6 cellular contexts compared by ENCODE assay signal in genomic region chr17:50534222-50534978, GRCh38. TPM values are rescaled to one million over a fixed set of nuclear protein-coding genes. Genes with fewer than 3 reads are reported as not detected.
DNase-seq lines count a peak whose midpoint lies in the region; ATAC-seq and TF ChIP-seq lines count a peak whose summit lies in the region.

No MANE protein-coding gene starts in this region.

- H3K27ac ChIP-seq in IMR-90 (ENCODE audit: insufficient read depth, low read length) (no peak overlapping the region), breast epithelium (peak overlapping the region; percentile 78 to 89), parathyroid adenoma (peak overlapping the region; percentile 97), WERI-Rb-1 (no peak overlapping the region)

- peak overlapping the region; percentile 79 for H2AK9ac ChIP-seq in IMR-90 (replicated peaks; ENCODE audit: low read depth, low read length, poor library complexity)

- no peaks in the 10 kb centered on the region for H3K79me1 ChIP-seq in IMR-90 (ENCODE audit: low read depth in 1 of 2, low read length in 2 of 2)

- POLR2A ChIA-PET in IMR-90 (lab: Charles Lee; ENCODE audit: unreplicated experiment) = no interaction called here

- TF ChIP-seq POLR2A in IMR-90 (IDR thresholded peaks at IDR 0.05; ENCODE audit: low read depth, low read length) = no peak
- TF ChIP-seq POLR2A in breast epithelium (IDR thresholded peaks at IDR 0.05) = no peak

- H3K36me3 ChIP-seq in IMR-90 (ENCODE audit: control insufficient read depth, insufficient read depth, low read length) (no peaks in the 10 kb centered on the region), breast epithelium (no peaks in the 10 kb centered on the region), parathyroid adenoma (ENCODE audit: control insufficient read depth, insufficient read depth, low read length) (no peaks in the 10 kb centered on the region), BE2C (no peaks in the 10 kb centered on the region), WERI-Rb-1 (no peaks in the 10 kb centered on the region)

- no peak overlapping the region for H2BK15ac ChIP-seq in IMR-90 (ENCODE audit: low read depth, low read length)

- TF ChIP-seq RAD21 in IMR-90 (IDR thresholded peaks at IDR 0.05; ENCODE audit: low read length) = no peak

- H3K18ac ChIP-seq in IMR-90 (ENCODE audit: low read depth, low read length) = no peak overlapping the region

- DNase-seq in IMR-90 (no peak), breast epithelium (ENCODE audit: low spot score in 2 of 2) (peak in 1 of 2 donors; percentile 73), BE2C (no peak), SW 1271 (lab: John Stamatoyannopoulos, UW) (no peak), WERI-Rb-1 (no peak)

- no peaks in the 10 kb centered on the region for H3K9me1 ChIP-seq in IMR-90 (ENCODE audit: insufficient read depth, low read length)

- no peak overlapping the region for H4K91ac ChIP-seq in IMR-90 (ENCODE audit: insufficient read depth, low read depth, low read length)

- intact Hi-C loops in IMR-90 (cut with micrococcal nuclease) (no loop called here), breast epithelium (cut with DNase I; ENCODE audit: low total_unique reads) (no loop called here)

- in situ Hi-C loops in IMR-90 (cut with MboI; ENCODE audit: low sequenced_read_pairs) = no loop called here

- H2AK5ac ChIP-seq in IMR-90 (ENCODE audit: low read depth, low read length) = no peak overlapping the region

- H3K79me2 ChIP-seq in parathyroid adenoma = peaks cover 35% of the 10 kb centered on the region

- no peak overlapping the region for H2BK120ac ChIP-seq in IMR-90 (ENCODE audit: low read depth, low read length)

- H3K4me2 ChIP-seq in IMR-90 (ENCODE audit: low read depth, low read length) (no peak overlapping the region), parathyroid adenoma (ENCODE audit: low read length) (peak overlapping the region; percentile 92)

- H3K27me3 ChIP-seq in IMR-90 (ENCODE audit: control insufficient read depth, insufficient read depth, low read length) (peaks cover 42% of the 10 kb centered on the region), breast epithelium (peaks cover 0 to 4% of the 10 kb centered on the region in 2 donors), parathyroid adenoma (ENCODE audit: control insufficient read depth, insufficient read depth, low read length) (no peaks in the 10 kb centered on the region), BE2C (peaks cover 6% of the 10 kb centered on the region), WERI-Rb-1 (ENCODE audit: insufficient read depth, low read depth, severe bottlenecking) (no peaks in the 10 kb centered on the region)

- WGBS in IMR-90 (ENCODE audit: extremely low coverage in 2 of 2, insufficient read length in 1 of 2), 2 experiments = 74% methylated on average over 6 of the region's 24 CpGs; no CpG with 5 or more reads in 1 of the 2 experiments

- no peak overlapping the region for H2BK5ac ChIP-seq in IMR-90 (ENCODE audit: low read depth, low read length, poor library complexity, severe bottlenecking)

- H4K5ac ChIP-seq in IMR-90 (ENCODE audit: low read depth, low read length) = no peak overlapping the region

- H3K9me3 ChIP-seq in IMR-90 (ENCODE audit: control insufficient read depth, insufficient read depth, low read length) = no peaks in the 10 kb centered on the region
- H3K9me3 ChIP-seq in breast epithelium = no peaks in the 10 kb centered on the region
- no peaks in the 10 kb centered on the region for H3K9me3 ChIP-seq in parathyroid adenoma (ENCODE audit: control insufficient read depth, low read length)
- H3K9me3 ChIP-seq in BE2C = no peaks in the 10 kb centered on the region
- H3K9me3 ChIP-seq in WERI-Rb-1 (ENCODE audit: severe bottlenecking) = no peaks in the 10 kb centered on the region

- dilution Hi-C loops in IMR-90 (cut with HindIII; ENCODE audit: low sequenced_read_pairs, unreplicated experiment) = no loop called here

- H3K9ac ChIP-seq in IMR-90 (ENCODE audit: low read depth, low read length) (no peak overlapping the region), parathyroid adenoma (peak overlapping the region; percentile 86)

- H2BK20ac ChIP-seq in IMR-90 (ENCODE audit: low read depth, low read length) = no peak overlapping the region

- no peak overlapping the region for H4K8ac ChIP-seq in IMR-90 (ENCODE audit: low read depth in 2 of 2, low read length in 2 of 2)

- H2AFZ ChIP-seq in IMR-90 (replicated peaks; ENCODE audit: low read length, poor library complexity) (peak overlapping the region; percentile 68), parathyroid adenoma (peak overlapping the region; percentile 8)

- peak; percentile 33; the same call in 1 of the 2 replicates for ATAC-seq in IMR-90 (ENCODE audit: low read depth)

- no peaks in the 10 kb centered on the region; the same call in 1 of the 2 replicates for H4K20me1 ChIP-seq in IMR-90 (ENCODE audit: insufficient read depth, low read length)

- no peak overlapping the region for H3K56ac ChIP-seq in IMR-90 (ENCODE audit: extremely low read depth, insufficient read depth, low read length)

- TF ChIP-seq CTCF in IMR-90 (conservative IDR thresholded peaks at IDR 0.05; ENCODE audit: low read depth, low read length) (0 out of 2 replicates have a peak, but pooled peaks have one; percentile 15), breast epithelium (IDR thresholded peaks at IDR 0.05) (peak; percentile 47 to 71 (median 67)), parathyroid adenoma (IDR thresholded peaks at IDR 0.05) (peak; percentile 62), BE2C (IDR thresholded peaks at IDR 0.05; ENCODE audit: low read depth, low read length) (no peak), WERI-Rb-1 (IDR thresholded peaks at IDR 0.05; ENCODE audit: low read depth, low read length) (no peak)

- peaks cover 11% of the 10 kb centered on the region; the same call in 1 of the 2 replicates for H3K4me1 ChIP-seq in IMR-90 (ENCODE audit: control insufficient read depth, insufficient read depth, low read length)
- peaks cover 11 to 27% of the 10 kb centered on the region in 2 donors for H3K4me1 ChIP-seq in breast epithelium
- H3K4me1 ChIP-seq in parathyroid adenoma = peaks cover 41% of the 10 kb centered on the region
- peaks cover 21% of the 10 kb centered on the region for H3K4me1 ChIP-seq in BE2C

- BruUV-seq in IMR-90 (replicated peaks; lab: Mats Ljungman, UMichigan) = no TSS peak

- no peak overlapping the region for H3K14ac ChIP-seq in IMR-90 (replicated peaks; ENCODE audit: low read depth, low read length)

- CTCF ChIA-PET in IMR-90 (lab: Yijun Ruan, JAX) = no interaction called here

- no peak overlapping the region for H3K23ac ChIP-seq in IMR-90 (ENCODE audit: low read depth, low read length)

- H3K4ac ChIP-seq in IMR-90 (ENCODE audit: low read depth, low read length) = no peak overlapping the region

- H3K4me3 ChIP-seq in IMR-90 (ENCODE audit: insufficient read depth, low read depth, low read length) (no peak overlapping the region), breast epithelium (peak overlapping the region in 2 of 3 donors; percentile 52 to 72), parathyroid adenoma (ENCODE audit: low read depth, low read length) (peak overlapping the region; percentile 89), BE2C (ENCODE audit: low read depth, low read length) (no peak overlapping the region; the same call in 1 of the 2 replicates), WERI-Rb-1 (ENCODE audit: low read depth, low read length) (no peak overlapping the region)

TF ChIP-seq in IMR-90, 13 proteins besides CTCF, POLR2A, EP300 and RAD21 (continues in another document):
- TF ChIP-seq USF2 (IDR thresholded peaks at IDR 0.05; ENCODE audit: low read depth, low read length) (no peak), BHLHE40 (IDR thresholded peaks at IDR 0.05; ENCODE audit: low read depth, low read length) (no peak)

RNA-seq across cellular contexts. Expression of gene EPN3, which starts 1.9 kb away (rescaled TPM):
- total RNA-seq in IMR-90 (2012; rRNA removed) (not detected in 2 replicates), breast epithelium (10 to 100 TPM in 1 of 3 donors, 1 to 10 TPM in 1, not detected in 1; 8.2 to 32.8 TPM)
- polyA plus RNA-seq in IMR-90 (2012; rRNA removed) = 0.09 TPM in 1 of 2 replicates, not detected in the other
- polyA plus RNA-seq in IMR-90 (2012; cell fraction: cytosol; rRNA removed) = 0.07 TPM in 1 of 2 replicates, not detected in the other
- polyA plus RNA-seq in IMR-90 (2012; cell fraction: nucleus; rRNA removed; ENCODE audit: low replicate concordance) = 0.07 TPM in 1 of 2 replicates, not detected in the other
- polyA plus RNA-seq in BE2C (2012; ENCODE audit: insufficient read depth, insufficient read length, low read depth) = 0.52 TPM

RNA-seq across cellular contexts. Expression of gene SPATA20, which starts 12.6 kb away (rescaled TPM):
- total RNA-seq in IMR-90 (2012; rRNA removed) = 15.6 and 17.0 TPM in 2 replicates
- 31.9 and 35.0 TPM in 2 replicates for polyA plus RNA-seq in IMR-90 (2012; rRNA removed)
- 22.4 and 29.6 TPM in 2 replicates for polyA plus RNA-seq in IMR-90 (2012; cell fraction: cytosol; rRNA removed)
- 207 and 453 TPM in 2 replicates for polyA plus RNA-seq in IMR-90 (2012; cell fraction: nucleus; rRNA removed; ENCODE audit: low replicate concordance)
- 10 to 100 TPM; 52.4 to 62.3 (median 58.4) TPM for total RNA-seq in breast epithelium
- polyA plus RNA-seq in BE2C (2012; ENCODE audit: insufficient read depth, insufficient read length, low read depth) = 107 TPM

RNA-seq across cellular contexts. Expression of gene CACNA1G, which starts 26.1 kb away (rescaled TPM):
- total RNA-seq in IMR-90 (2012; rRNA removed) (under 0.01 TPM in 1 of 2 replicates, not detected in the other), breast epithelium (1 to 10 TPM in 2 of 3 donors, under 1 TPM in 1; 0.32 to 2.6 (median 2.3) TPM)
- polyA plus RNA-seq in IMR-90 (2012; rRNA removed) = 0.03 TPM in 2 replicates
- polyA plus RNA-seq in IMR-90 (2012; cell fraction: cytosol; rRNA removed) = 0.08 TPM in 1 of 2 replicates, not detected in the other
- polyA plus RNA-seq in IMR-90 (2012; cell fraction: nucleus; rRNA removed; ENCODE audit: low replicate concordance) = 0.08 and 0.10 TPM in 2 replicates
- polyA plus RNA-seq in BE2C (2012; ENCODE audit: insufficient read depth, insufficient read length, low read depth) = 0.14 TPM

RNA-seq across cellular contexts. Expression of gene MYCBPAP, which starts 26.2 kb away (rescaled TPM):
- total RNA-seq in IMR-90 (2012; rRNA removed) (under 0.01 and 0.18 TPM in 2 replicates), breast epithelium (1 to 10 TPM in 2 of 3 donors, under 1 TPM in 1; 0.66 to 1.9 (median 1.3) TPM)
- polyA plus RNA-seq in IMR-90 (2012; rRNA removed) = 0.17 and 0.30 TPM in 2 replicates
- polyA plus RNA-seq in IMR-90 (2012; cell fraction: cytosol; rRNA removed) = 0.07 and 0.42 TPM in 2 replicates
- 0.82 and 2.1 TPM in 2 replicates for polyA plus RNA-seq in IMR-90 (2012; cell fraction: nucleus; rRNA removed; ENCODE audit: low replicate concordance)
- polyA plus RNA-seq in BE2C (2012; ENCODE audit: insufficient read depth, insufficient read length, low read depth) = not detected

RNA-seq across cellular contexts. Expression of gene RSAD1, which starts 55.7 kb away (rescaled TPM):
- 10.0 and 10.8 TPM in 2 replicates for total RNA-seq in IMR-90 (2012; rRNA removed)
- polyA plus RNA-seq in IMR-90 (2012; rRNA removed) = 16.6 and 19.2 TPM in 2 replicates
- 10.9 and 13.4 TPM in 2 replicates for polyA plus RNA-seq in IMR-90 (2012; cell fraction: cytosol; rRNA removed)
- 63.9 and 67.4 TPM in 2 replicates for polyA plus RNA-seq in IMR-90 (2012; cell fraction: nucleus; rRNA removed; ENCODE audit: low replicate concordance)
- 10 to 100 TPM; 33.6 to 39.0 (median 35.1) TPM for total RNA-seq in breast epithelium
- 198 TPM for polyA plus RNA-seq in BE2C (2012; ENCODE audit: insufficient read depth, insufficient read length, low read depth)

Comparison
In these comparisons a context has a peak if more than half of its experiments do, and no peak if none do; other contexts are left out.
1. H3K27ac ChIP-seq: peak in breast epithelium (2 of 2) and parathyroid adenoma (single experiment); none in IMR-90 (single experiment) and WERI-Rb-1 (single experiment).
2. H3K4me3 ChIP-seq: peak in breast epithelium (2 of 3) and parathyroid adenoma (single experiment); none in IMR-90 (single experiment), BE2C (single experiment) and WERI-Rb-1 (single experiment).
3. CTCF ChIP-seq: peak in IMR-90 (single experiment), breast epithelium (3 of 3) and parathyroid adenoma (single experiment); none in BE2C (single experiment) and WERI-Rb-1 (single experiment).